In the genomic region with DNA sequence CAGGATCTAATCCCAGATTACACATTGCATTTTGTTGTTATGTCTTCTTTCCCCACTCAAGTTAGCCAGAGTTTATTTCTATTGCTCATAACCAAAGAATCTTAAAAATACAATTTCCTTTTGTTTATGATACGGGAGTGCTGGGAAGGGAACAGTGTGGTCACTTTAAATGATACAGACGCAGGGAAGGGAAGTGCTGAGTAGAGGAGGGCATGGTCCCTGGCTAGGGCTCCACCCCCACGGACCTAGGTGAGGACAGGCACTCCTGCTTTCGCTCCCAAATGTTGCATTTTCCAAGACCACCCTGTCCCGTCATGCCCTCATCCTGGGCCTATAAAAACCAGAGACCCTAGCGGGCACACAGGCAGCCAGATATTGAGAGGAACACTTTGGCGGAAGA, we compare ENCODE assay signal across 25 cellular contexts.
"Had no signal": no experiment of that assay in that cellular context is flagged by ENCODE, and none has a peak within 500 bp of the region (broad histone marks: within the 10 kb centered on the region; RNA-seq: fewer than 3 reads in every experiment).

No MANE protein-coding gene starts in this region.

- H3K36me3 Mint-ChIP-seq: activated CD8-positive, alpha-beta memory T cell treated with anti-CD3 and anti-CD28 coated beads, Interleukin-2, amount 10 ng/mL, durations not matched to agents 7 days and 5 days; activated naive CD4-positive, alpha-beta T cell treated with anti-CD3 and anti-CD28 coated beads, Interleukin-2, amount 50 U/mL, for 24 hours; neural progenitor cell; stimulated activated naive B cell treated with anti-CD40 and anti-IgM and Interleukin-4, amounts not matched to agents 10 μg/mL and 1 μg/mL and 100 μg/mL, for 72 hours; type B pancreatic cell had no signal

- H3K4me1 Mint-ChIP-seq: activated CD4-positive, alpha-beta T cell treated with anti-CD3 and anti-CD28 coated beads, Interleukin-2, amount 10 ng/mL, durations not matched to agents 7 days and 5 days; activated CD8-positive, alpha-beta memory T cell treated with anti-CD3 and anti-CD28 coated beads, Interleukin-2, amount 10 ng/mL, durations not matched to agents 7 days and 5 days; activated naive CD4-positive, alpha-beta T cell treated with anti-CD3 and anti-CD28 coated beads, Interleukin-2, amount 50 U/mL, for 24 hours; naive thymus-derived CD8-positive, alpha-beta T cell; neural progenitor cell; stimulated activated naive B cell treated with anti-CD40 and anti-IgM and Interleukin-4, amounts not matched to agents 10 μg/mL and 1 μg/mL and 100 μg/mL, for 72 hours had no signal

- DNase-seq: activated CD4-positive, alpha-beta T cell treated with anti-CD3 and anti-CD28 coated beads, Interleukin-2, amount 10 ng/mL, durations not matched to agents 7 days and 5 days; activated CD4-positive, CD25-positive, alpha-beta regulatory T cell treated with anti-CD3 and anti-CD28 coated beads, Interleukin-2, amount 50 U/mL, for 72 hours; activated CD8-positive, alpha-beta memory T cell treated with anti-CD3 and anti-CD28 coated beads, Interleukin-2, amount 10 ng/mL, durations not matched to agents 7 days and 5 days; activated CD8-positive, alpha-beta T cell treated with anti-CD3 and anti-CD28 coated beads for 36 hours; activated gamma-delta T cell treated with Interleukin-2 at 50 U/mL for 16 hours; activated T-cell treated with anti-CD3 and anti-CD28 coated beads for 4 hours; brain microvascular endothelial cell; central memory CD4-positive, alpha-beta T cell; effector memory CD4-positive, alpha-beta T cell; heart right ventricle; lower lobe of right lung; naive thymus-derived CD8-positive, alpha-beta T cell; retina; sigmoid colon; stimulated activated CD4-positive, alpha-beta T cell treated with anti-CD3 and anti-CD28 coated beads, Interleukin-2, amount 100 ng/mL, for 48 hours; stimulated activated CD8-positive, alpha-beta memory T cell treated with anti-CD3 and anti-CD28 coated beads, Interleukin-4, amount 100 ng/mL, for 48 hours; stimulated activated naive B cell treated with anti-CD40 and anti-IgM and Interleukin-4, amounts not matched to agents 10 μg/mL and 1 μg/mL and 100 μg/mL, for 72 hours; WERI-Rb-1 had no signal

- H3K4me3 Mint-ChIP-seq: activated CD4-positive, alpha-beta T cell treated with anti-CD3 and anti-CD28 coated beads, Interleukin-2, amount 10 ng/mL, durations not matched to agents 7 days and 5 days; activated CD8-positive, alpha-beta memory T cell treated with anti-CD3 and anti-CD28 coated beads, Interleukin-2, amount 10 ng/mL, durations not matched to agents 7 days and 5 days; activated CD8-positive, alpha-beta T cell treated with anti-CD3 and anti-CD28 coated beads for 36 hours; activated naive CD4-positive, alpha-beta T cell treated with anti-CD3 and anti-CD28 coated beads, Interleukin-2, amount 50 U/mL, for 24 hours; naive thymus-derived CD8-positive, alpha-beta T cell; neural progenitor cell; stimulated activated naive B cell treated with anti-CD40 and anti-IgM and Interleukin-4, amounts not matched to agents 10 μg/mL and 1 μg/mL and 100 μg/mL, for 72 hours; type B pancreatic cell had no signal

- H3K4me3 ChIP-seq: ascending aorta, heart right ventricle, lower lobe of right lung, neural progenitor cell, sigmoid colon, thoracic aorta, vagina had no signal

- H3K27ac Mint-ChIP-seq: activated CD4-positive, alpha-beta T cell treated with anti-CD3 and anti-CD28 coated beads, Interleukin-2, amount 10 ng/mL, durations not matched to agents 7 days and 5 days; activated CD8-positive, alpha-beta memory T cell treated with anti-CD3 and anti-CD28 coated beads, Interleukin-2, amount 10 ng/mL, durations not matched to agents 7 days and 5 days; activated CD8-positive, alpha-beta T cell treated with anti-CD3 and anti-CD28 coated beads for 36 hours; activated naive CD4-positive, alpha-beta T cell treated with anti-CD3 and anti-CD28 coated beads, Interleukin-2, amount 50 U/mL, for 24 hours; naive thymus-derived CD8-positive, alpha-beta T cell; neural progenitor cell; progenitor cell of endocrine pancreas; stimulated activated naive B cell treated with anti-CD40 and anti-IgM and Interleukin-4, amounts not matched to agents 10 μg/mL and 1 μg/mL and 100 μg/mL, for 72 hours; type B pancreatic cell had no signal

- H3K9me3 Mint-ChIP-seq: activated CD4-positive, alpha-beta T cell treated with anti-CD3 and anti-CD28 coated beads, Interleukin-2, amount 10 ng/mL, durations not matched to agents 7 days and 5 days; activated CD8-positive, alpha-beta T cell treated with anti-CD3 and anti-CD28 coated beads for 36 hours; activated naive CD4-positive, alpha-beta T cell treated with anti-CD3 and anti-CD28 coated beads, Interleukin-2, amount 50 U/mL, for 24 hours; naive thymus-derived CD8-positive, alpha-beta T cell; neural progenitor cell; type B pancreatic cell had no signal
